In genomic region chr1:38454749-38455441, GRCh38 we compare ENCODE assay signal across 26 cellular contexts.
"Had no signal": no experiment of that assay in that cellular context is flagged by ENCODE, and none has a peak within 500 bp of the region (broad histone marks: within the 10 kb centered on the region; RNA-seq: fewer than 3 reads in every experiment).

No MANE protein-coding gene starts in this region.

- H3K27me3 ChIP-seq: ascending aorta, brain microvascular endothelial cell, cardiac muscle cell had no signal

- H3K4me3 ChIP-seq: ascending aorta, cardiac muscle cell, K562 had no signal

- H3K9me3 Mint-ChIP-seq: activated CD4-positive, alpha-beta T cell treated with anti-CD3 and anti-CD28 coated beads, Interleukin-2, amount 10 ng/mL, durations not matched to agents 24 days and 14 days; activated naive CD4-positive, alpha-beta T cell treated with anti-CD3 and anti-CD28 coated beads, Interleukin-2, amount 50 U/mL, for 72 hours; activated naive CD8-positive, alpha-beta T cell treated with anti-CD3 and anti-CD28 coated beads, Interleukin-2, amount 50 U/mL, for 24 hours; activated T-cell treated with anti-CD3 and anti-CD28 coated beads, Interleukin-2, amount 50 U/mL, for 4 hours had no signal

- H3K4me1 ChIP-seq: ascending aorta had no signal

- H3K27ac Mint-ChIP-seq: activated CD4-positive, alpha-beta T cell treated with anti-CD3 and anti-CD28 coated beads, Interleukin-2, amount 10 ng/mL, durations not matched to agents 24 days and 14 days; activated naive CD4-positive, alpha-beta T cell treated with anti-CD3 and anti-CD28 coated beads, Interleukin-2, amount 50 U/mL, for 72 hours; activated naive CD8-positive, alpha-beta T cell treated with anti-CD3 and anti-CD28 coated beads, Interleukin-2, amount 50 U/mL, for 24 hours; T-helper 17 cell; WTC11 had no signal

- H3K27ac ChIP-seq: ascending aorta, brain microvascular endothelial cell, cardiac muscle cell had no signal

- H3K4me1 Mint-ChIP-seq: activated CD4-positive, alpha-beta T cell treated with anti-CD3 and anti-CD28 coated beads, Interleukin-2, amount 10 ng/mL, durations not matched to agents 24 days and 14 days; activated naive CD8-positive, alpha-beta T cell treated with anti-CD3 and anti-CD28 coated beads, Interleukin-2, amount 50 U/mL, for 24 hours; T-helper 17 cell had no signal

- DNase-seq: activated CD4-positive, alpha-beta T cell treated with anti-CD3 and anti-CD28 coated beads, Interleukin-2, amount 10 ng/mL, durations not matched to agents 24 days and 14 days; activated CD4-positive, alpha-beta T cell treated with anti-CD3 and anti-CD28 coated beads, Interleukin-2, amount 50 U/mL, for 48 hours; activated CD4-positive, CD25-positive, alpha-beta regulatory T cell treated with anti-CD3 and anti-CD28 coated beads, Interleukin-2, amount 50 U/mL, for 72 hours; activated CD8-positive, alpha-beta memory T cell treated with anti-CD3 and anti-CD28 coated beads for 24 hours; activated effector memory CD4-positive, alpha-beta T cell treated with anti-CD3 and anti-CD28 coated beads, Interleukin-2, amount 50 U/mL, for 16 hours; activated naive CD4-positive, alpha-beta T cell treated with Interleukin-2 at 50 U/mL for 16 hours; activated naive CD8-positive, alpha-beta T cell treated with anti-CD3 and anti-CD28 coated beads, Interleukin-2, amount 50 U/mL, for 24 hours; activated T-cell treated with anti-CD3 and anti-CD28 coated beads, Interleukin-2, amount 50 U/mL, for 4 hours; amniotic stem cell; Karpas-422; NCI-H1694; NCI-H2029; NCI-H2107; NCI-H2171 treated with DMSO at 0.1 percent for 48 hours; NCI-H345; NCI-H526 treated with DMSO at 0.1 percent for 48 hours; NCI-H82; SIG-M5; T-helper 17 cell; T-helper 9 cell had no signal

- H3K4me3 Mint-ChIP-seq: activated CD4-positive, alpha-beta T cell treated with anti-CD3 and anti-CD28 coated beads, Interleukin-2, amount 10 ng/mL, durations not matched to agents 24 days and 14 days; activated naive CD8-positive, alpha-beta T cell treated with anti-CD3 and anti-CD28 coated beads, Interleukin-2, amount 50 U/mL, for 24 hours; activated T-cell treated with anti-CD3 and anti-CD28 coated beads, Interleukin-2, amount 50 U/mL, for 4 hours; T-helper 17 cell; WTC11 had no signal

- H3K36me3 ChIP-seq: ascending aorta, brain microvascular endothelial cell, cardiac muscle cell had no signal

- H3K36me3 Mint-ChIP-seq: activated naive CD4-positive, alpha-beta T cell treated with anti-CD3 and anti-CD28 coated beads, Interleukin-2, amount 50 U/mL, for 72 hours had no signal
